In the genomic region with DNA sequence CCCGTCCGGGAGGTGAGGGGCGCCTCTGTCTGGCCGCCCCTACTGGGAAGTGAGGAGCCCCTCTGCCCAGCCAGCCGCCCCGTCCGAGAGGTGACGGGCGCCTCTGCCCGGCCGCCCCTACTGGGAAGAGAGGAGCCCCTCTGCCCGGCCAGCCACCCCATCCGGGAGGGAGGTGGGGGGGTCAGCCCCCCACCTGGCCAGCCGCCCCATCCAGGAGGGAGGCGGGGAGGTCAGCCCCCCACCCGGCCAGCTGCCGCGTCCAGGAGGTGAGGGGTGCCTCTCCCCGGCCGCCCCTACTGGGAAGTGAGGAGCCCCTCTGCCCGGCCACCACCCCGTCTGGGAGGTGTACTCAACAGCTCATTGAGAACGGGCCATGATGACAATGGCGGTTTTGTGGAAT, we compare ENCODE assay signal across 14 cellular contexts. TPM values are rescaled to one million over a fixed set of nuclear protein-coding genes. Genes with fewer than 3 reads are reported as not detected.
"Had no signal": no experiment of that assay in that cellular context is flagged by ENCODE, and none has a peak within 500 bp of the region (broad histone marks: within the 10 kb centered on the region; RNA-seq: fewer than 3 reads in every experiment).

No MANE protein-coding gene starts in this region.

RNA-seq across cellular contexts. Expression of a gene that starts 31.7 kb away (rescaled TPM):
- total RNA-seq: hepatocyte; kidney; kidney epithelial cell; left lobe of liver; left lung; liver; lower lobe of right lung; lung microvascular endothelial cell; mammary epithelial cell; mesothelial cell of epicardium; myocyte; naive thymus-derived CD4-positive, alpha-beta T cell had no signal
- polyA plus RNA-seq: hepatocyte; immature natural killer cell; keratinocyte; mammary epithelial cell; naive thymus-derived CD4-positive, alpha-beta T cell had no signal
